1 cellular context compared by ENCODE assay signal in genomic region chr1:15322648-15323350, GRCh38.
A peak's percentile ranks its signal among the peaks of the same experiment; 100 is the strongest.
TF ChIP-seq lines count a peak whose summit lies in the region.

No MANE protein-coding gene starts in this region.

TF ChIP-seq in K562, 482 proteins besides CTCF, POLR2A, EP300 and RAD21 (continued from another document and continues in another):
- TF ChIP-seq SNIP1 (IDR thresholded peaks at IDR 0.05; ENCODE audit: low read depth) (no peak), TAF9B (IDR thresholded peaks at IDR 0.05; ENCODE audit: partially characterized antibody) (no peak), FOXA3 (CRISPR knock-in tag; conservative IDR thresholded peaks at IDR 0.05 in 1 of 2, IDR thresholded peaks at IDR 0.05 in 1 of 2) (no peak), EWSR1 (IDR thresholded peaks at IDR 0.05; ENCODE audit: borderline replicate concordance, low read depth, partially characterized antibody) (no peak), TCF7L2 (IDR thresholded peaks at IDR 0.05; ENCODE audit: low read depth, low read length) (no peak), PHF20 (IDR thresholded peaks at IDR 0.05; ENCODE audit: partially characterized antibody) (no peak), RERE (CRISPR knock-in tag; IDR thresholded peaks at IDR 0.05; ENCODE audit: borderline replicate concordance) (no peak), ZNF143 (CRISPR knock-in tag; IDR thresholded peaks at IDR 0.05) (no peak), SFPQ (IDR thresholded peaks at IDR 0.05; ENCODE audit: low read depth, low read length) (no peak), TFAP4 (CRISPR knock-in tag; IDR thresholded peaks at IDR 0.05; ENCODE audit: borderline replicate concordance) (peak; percentile 54; the same call in 1 of the 2 replicates), ELF4 (CRISPR knock-in tag; IDR thresholded peaks at IDR 0.05) (no peak), STAT6 (CRISPR knock-in tag; IDR thresholded peaks at IDR 0.05) (no peak), NCOR1 (IDR thresholded peaks at IDR 0.05) (peak; percentile 86), WHSC1 (IDR thresholded peaks at IDR 0.05; ENCODE audit: low read length) (no peak), MLX (CRISPR knock-in tag; conservative IDR thresholded peaks at IDR 0.05) (no peak), OTX1 (CRISPR knock-in tag; IDR thresholded peaks at IDR 0.05) (no peak), NFIC (IDR thresholded peaks at IDR 0.05) (peak; percentile 73), POLR2AphosphoS2 (IDR thresholded peaks at IDR 0.05; ENCODE audit: low read length) (no peak), TRIM25 (IDR thresholded peaks at IDR 0.05; ENCODE audit: borderline replicate concordance) (no peak), TGIF2 (CRISPR knock-in tag; IDR thresholded peaks at IDR 0.05) (no peak), CHD2 (IDR thresholded peaks at IDR 0.05; ENCODE audit: low read depth, low read length) (no peak), CBX3 (IDR thresholded peaks at IDR 0.05; ENCODE audit: borderline replicate concordance in 1 of 2, low read length in 2 of 2) (no peak), SP1 (CRISPR knock-in tag; IDR thresholded peaks at IDR 0.05) (no peak), CXXC5 (CRISPR knock-in tag; IDR thresholded peaks at IDR 0.05) (peak; percentile 23; the same call in 1 of the 2 replicates), MAFG (tag; conservative IDR thresholded peaks at IDR 0.05) (no peak), ILF3 (IDR thresholded peaks at IDR 0.05; ENCODE audit: borderline replicate concordance) (no peak), U2AF2 (optimal IDR thresholded peaks at IDR 0.05; ENCODE audit: low read depth, low read length) (no peak), EHMT2 (IDR thresholded peaks at IDR 0.05) (no peak), LARP7 (IDR thresholded peaks at IDR 0.05) (no peak), ZNF23 (CRISPR knock-in tag; IDR thresholded peaks at IDR 0.05) (no peak), STAG1 (CRISPR knock-in tag; IDR thresholded peaks at IDR 0.05; ENCODE audit: borderline replicate concordance) (no peak), GABPB2 (CRISPR knock-in tag; conservative IDR thresholded peaks at IDR 0.05) (no peak), GTF2F1 (IDR thresholded peaks at IDR 0.05; ENCODE audit: low read depth, low read length) (no peak), RHOXF2B (CRISPR knock-in tag; conservative IDR thresholded peaks at IDR 0.05) (no peak), C11orf30 (IDR thresholded peaks at IDR 0.05; ENCODE audit: low read depth) (no peak), CSDE1 (IDR thresholded peaks at IDR 0.05) (no peak), HNRNPK (IDR thresholded peaks at IDR 0.05; ENCODE audit: low read depth, low read length, poor library complexity, severe bottlenecking) (no peak), PHB2 (IDR thresholded peaks at IDR 0.05; ENCODE audit: low read depth) (peak; percentile 28; the same call in 1 of the 2 replicates), PKNOX1 (IDR thresholded peaks at IDR 0.05) (peak; percentile 70), PRDM10 (IDR thresholded peaks at IDR 0.05; ENCODE audit: partially characterized antibody) (no peak), CTCFL (IDR thresholded peaks at IDR 0.05; ENCODE audit: borderline replicate concordance, insufficient read depth, low read depth, low read length, poor library complexity, severe bottlenecking) (no peak), ZNF311 (CRISPR knock-in tag; IDR thresholded peaks at IDR 0.05) (no peak), POLR2AphosphoS5 (IDR thresholded peaks at IDR 0.05; ENCODE audit: control insufficient read depth, insufficient read depth, low read depth, low read length) (peak; percentile 84), KDM5B (IDR thresholded peaks at IDR 0.05; ENCODE audit: insufficient replicate concordance, low read depth, low read length) (no peak)
